In the genomic region with DNA sequence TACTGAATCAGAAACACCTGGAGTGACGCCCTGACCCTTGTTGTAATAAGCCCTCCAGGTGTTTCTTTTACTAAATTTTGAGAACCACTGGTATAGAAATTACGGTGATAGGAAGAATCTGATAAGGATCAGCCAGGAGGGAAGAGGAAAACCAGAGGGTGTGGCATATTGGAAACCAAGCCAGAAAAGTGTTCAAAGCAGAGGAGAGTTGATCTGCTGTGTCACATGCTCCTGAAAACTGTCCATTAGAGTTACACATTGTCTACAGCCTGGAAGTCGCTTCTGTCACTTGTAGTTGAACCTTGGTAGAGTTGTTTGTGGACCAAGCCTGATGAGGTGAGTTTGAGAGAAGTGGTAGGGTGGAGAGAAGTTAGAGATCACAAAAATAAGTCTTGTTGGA, we compare ENCODE assay signal across 22 cellular contexts.
"Had no signal": no experiment of that assay in that cellular context is flagged by ENCODE, and none has a peak within 500 bp of the region (broad histone marks: within the 10 kb centered on the region; RNA-seq: fewer than 3 reads in every experiment).

No MANE protein-coding gene starts in this region.

- H3K4me2 ChIP-seq: KMS-11, SK-N-SH had no signal

- ATAC-seq: Panc1 had no signal

- DNase-seq: Kasumi-1, MM.1S, NCI-H1092 treated with DMSO at 0.1 percent for 48 hours, NCI-H1436, NCI-H187, NCI-H2029, NCI-H2081 treated with DMSO at 0.1 percent for 48 hours, NCI-H2171, NCI-H226, NCI-H446, NCI-H510A, NCI-H524 treated with DMSO at 0.1 percent for 48 hours, NCI-H69, NCI-H774, SHP77, SK-N-SH had no signal

- H3K4me3 ChIP-seq: K562 had no signal

- H3K9me3 ChIP-seq: SK-N-SH had no signal

- H3K27ac ChIP-seq: HL-60, KMS-11, RWPE1 had no signal

- H3K9ac ChIP-seq: KMS-11, SK-N-SH had no signal

- FAIRE-seq: HTR-8/SVneo, K562 had no signal
